32 cellular contexts compared by ENCODE assay signal in genomic region chr1:201251411-201251810, GRCh38. TPM values are rescaled to one million over a fixed set of nuclear protein-coding genes. Genes with fewer than 3 reads are reported as not detected.
"Had no signal": no experiment of that assay in that cellular context is flagged by ENCODE, and none has a peak within 500 bp of the region (broad histone marks: within the 10 kb centered on the region; RNA-seq: fewer than 3 reads in every experiment).

No MANE protein-coding gene starts in this region.

- H3K4me3 ChIP-seq: ascending aorta, breast epithelium, cardiac muscle cell, colonic mucosa, gastrocnemius medialis, heart left ventricle had no signal

- H3K4me1 Mint-ChIP-seq: activated CD4-positive, alpha-beta T cell treated with anti-CD3 and anti-CD28 coated beads for 36 hours; activated naive CD4-positive, alpha-beta T cell treated with anti-CD3 and anti-CD28 coated beads, Interleukin-2, amount 10 ng/mL, durations not matched to agents 7 days and 5 days; activated naive CD8-positive, alpha-beta T cell treated with anti-CD3 and anti-CD28 coated beads, Interleukin-2, amount 10 ng/mL, durations not matched to agents 7 days and 5 days; activated T-helper 17 cell treated with anti-CD3 and anti-CD28 coated beads, Interleukin-2, amount 50 U/mL, for 72 hours; endodermal cell had no signal

- H3K4me3 Mint-ChIP-seq: activated CD4-positive, alpha-beta T cell treated with anti-CD3 and anti-CD28 coated beads for 36 hours; activated CD8-positive, alpha-beta T cell treated with anti-CD3 and anti-CD28 coated beads for 36 hours; activated naive CD4-positive, alpha-beta T cell treated with anti-CD3 and anti-CD28 coated beads, Interleukin-2, amount 10 ng/mL, durations not matched to agents 7 days and 5 days; activated naive CD8-positive, alpha-beta T cell treated with anti-CD3 and anti-CD28 coated beads, Interleukin-2, amount 10 ng/mL, durations not matched to agents 7 days and 5 days; activated T-cell treated with anti-CD3 and anti-CD28 coated beads, Interleukin-2, amount 50 U/mL, for 4 hours; activated T-helper 17 cell treated with anti-CD3 and anti-CD28 coated beads, Interleukin-2, amount 50 U/mL, for 72 hours; brain; endodermal cell; T-helper 17 cell; T-helper 2 cell treated with Interferon-gamma antibody and Interleukin-4, amounts not matched to agents 5 μg/mL and 100 μg/mL, for 36 hours had no signal

- H3K27ac ChIP-seq: ascending aorta, breast epithelium, cardiac muscle cell, colonic mucosa, foreskin keratinocyte, gastrocnemius medialis, heart left ventricle had no signal

- H3K4me1 ChIP-seq: ascending aorta, breast epithelium, colonic mucosa, foreskin keratinocyte, gastrocnemius medialis, heart left ventricle had no signal

- DNase-seq: activated CD4-positive, alpha-beta T cell treated with anti-CD3 and anti-CD28 coated beads for 36 hours; activated CD4-positive, alpha-beta T cell treated with anti-CD3 and anti-CD28 coated beads, Interleukin-2, amount 50 U/mL, for 1 hour; activated CD4-positive, alpha-beta T cell treated with anti-CD3 and anti-CD28 coated beads, Interleukin-2, amount 50 U/mL, for 48 hours; activated CD4-positive, CD25-positive, alpha-beta regulatory T cell; activated CD4-positive, CD25-positive, alpha-beta regulatory T cell treated with anti-CD3 and anti-CD28 coated beads, Interleukin-2, amount 50 U/mL, for 72 hours; activated CD8-positive, alpha-beta memory T cell treated with anti-CD3 and anti-CD28 coated beads for 24 hours; activated CD8-positive, alpha-beta T cell treated with anti-CD3 and anti-CD28 coated beads for 36 hours; activated gamma-delta T cell; activated naive CD4-positive, alpha-beta T cell; activated naive CD4-positive, alpha-beta T cell treated with anti-CD3 and anti-CD28 coated beads, Interleukin-2, amount 10 ng/mL, durations not matched to agents 7 days and 5 days; activated naive CD8-positive, alpha-beta T cell treated with anti-CD3 and anti-CD28 coated beads, Interleukin-2, amount 10 ng/mL, durations not matched to agents 7 days and 5 days; activated T-cell treated with anti-CD3 and anti-CD28 coated beads, Interleukin-2, amount 50 U/mL, for 4 hours; central memory CD4-positive, alpha-beta T cell; cerebellar nuclear complex; colonic mucosa; effector memory CD4-positive, alpha-beta T cell; foreskin keratinocyte; gastrocnemius medialis; glutamatergic neuron; heart left ventricle; T-helper 1 cell; T-helper 17 cell; T1000 had no signal

- H3K9me3 ChIP-seq: ascending aorta, breast epithelium, colonic mucosa, gastrocnemius medialis, heart left ventricle had no signal

- H3K27me3 ChIP-seq: ascending aorta, breast epithelium, cardiac muscle cell, colonic mucosa, foreskin keratinocyte, gastrocnemius medialis, heart left ventricle had no signal

- H3K27me3 Mint-ChIP-seq: activated CD8-positive, alpha-beta T cell treated with anti-CD3 and anti-CD28 coated beads for 36 hours; activated naive CD4-positive, alpha-beta T cell treated with anti-CD3 and anti-CD28 coated beads, Interleukin-2, amount 10 ng/mL, durations not matched to agents 7 days and 5 days had no signal

- H3K9me3 Mint-ChIP-seq: activated CD8-positive, alpha-beta T cell treated with anti-CD3 and anti-CD28 coated beads for 36 hours; activated naive CD4-positive, alpha-beta T cell treated with anti-CD3 and anti-CD28 coated beads, Interleukin-2, amount 10 ng/mL, durations not matched to agents 7 days and 5 days; activated naive CD4-positive, alpha-beta T cell treated with anti-CD3 and anti-CD28 coated beads, Interleukin-2, amount 50 U/mL, for 72 hours; activated naive CD8-positive, alpha-beta T cell treated with anti-CD3 and anti-CD28 coated beads, Interleukin-2, amount 10 ng/mL, durations not matched to agents 7 days and 5 days; activated T-cell treated with anti-CD3 and anti-CD28 coated beads, Interleukin-2, amount 50 U/mL, for 4 hours; activated T-helper 17 cell treated with anti-CD3 and anti-CD28 coated beads, Interleukin-2, amount 50 U/mL, for 72 hours; endodermal cell; T-helper 2 cell treated with Interferon-gamma antibody and Interleukin-4, amounts not matched to agents 5 μg/mL and 100 μg/mL, for 36 hours had no signal

- H3K27ac Mint-ChIP-seq: activated CD4-positive, alpha-beta T cell treated with anti-CD3 and anti-CD28 coated beads for 36 hours; activated CD8-positive, alpha-beta T cell treated with anti-CD3 and anti-CD28 coated beads for 36 hours; activated naive CD4-positive, alpha-beta T cell treated with anti-CD3 and anti-CD28 coated beads, Interleukin-2, amount 10 ng/mL, durations not matched to agents 7 days and 5 days; activated naive CD4-positive, alpha-beta T cell treated with anti-CD3 and anti-CD28 coated beads, Interleukin-2, amount 50 U/mL, for 72 hours; activated naive CD8-positive, alpha-beta T cell treated with anti-CD3 and anti-CD28 coated beads, Interleukin-2, amount 10 ng/mL, durations not matched to agents 7 days and 5 days; activated T-helper 17 cell treated with anti-CD3 and anti-CD28 coated beads, Interleukin-2, amount 50 U/mL, for 72 hours; endodermal cell; T-helper 17 cell; T-helper 2 cell treated with Interferon-gamma antibody and Interleukin-4, amounts not matched to agents 5 μg/mL and 100 μg/mL, for 36 hours had no signal

- H3K36me3 ChIP-seq: ascending aorta, breast epithelium, cardiac muscle cell, colonic mucosa, gastrocnemius medialis, heart left ventricle had no signal

- H3K36me3 Mint-ChIP-seq: activated naive CD4-positive, alpha-beta T cell treated with anti-CD3 and anti-CD28 coated beads, Interleukin-2, amount 10 ng/mL, durations not matched to agents 7 days and 5 days; activated naive CD4-positive, alpha-beta T cell treated with anti-CD3 and anti-CD28 coated beads, Interleukin-2, amount 50 U/mL, for 72 hours; activated naive CD8-positive, alpha-beta T cell treated with anti-CD3 and anti-CD28 coated beads, Interleukin-2, amount 10 ng/mL, durations not matched to agents 7 days and 5 days; brain had no signal

- ATAC-seq: activated CD4-positive, alpha-beta T cell treated with anti-CD3 and anti-CD28 coated beads for 36 hours; activated CD8-positive, alpha-beta T cell treated with anti-CD3 and anti-CD28 coated beads for 36 hours; activated naive CD4-positive, alpha-beta T cell treated with anti-CD3 and anti-CD28 coated beads, Interleukin-2, amount 50 U/mL, for 72 hours; activated T-cell treated with anti-CD3 and anti-CD28 coated beads, Interleukin-2, amount 50 U/mL, for 4 hours; activated T-helper 17 cell treated with anti-CD3 and anti-CD28 coated beads, Interleukin-2, amount 50 U/mL, for 72 hours; esophagus mucosa; foreskin keratinocyte; gastrocnemius medialis; heart left ventricle; T-helper 17 cell had no signal

RNA-seq across cellular contexts. Expression of gene PKP1, which starts 31.9 kb away (rescaled TPM):
- total RNA-seq: activated CD4-positive, alpha-beta T cell treated with anti-CD3 and anti-CD28 coated beads for 36 hours; activated CD8-positive, alpha-beta T cell treated with anti-CD3 and anti-CD28 coated beads for 36 hours; activated naive CD4-positive, alpha-beta T cell treated with anti-CD3 and anti-CD28 coated beads, Interleukin-2, amount 50 U/mL, for 72 hours; activated naive CD8-positive, alpha-beta T cell treated with anti-CD3 and anti-CD28 coated beads, Interleukin-2, amount 10 ng/mL, durations not matched to agents 7 days and 5 days; activated T-cell treated with anti-CD3 and anti-CD28 coated beads, Interleukin-2, amount 50 U/mL, for 4 hours; activated T-helper 17 cell treated with anti-CD3 and anti-CD28 coated beads, Interleukin-2, amount 50 U/mL, for 72 hours; ascending aorta; T-helper 17 cell had no signal
- polyA plus RNA-seq: cardiac muscle cell had no signal
